1 cellular context compared by ENCODE assay signal in the genomic region with DNA sequence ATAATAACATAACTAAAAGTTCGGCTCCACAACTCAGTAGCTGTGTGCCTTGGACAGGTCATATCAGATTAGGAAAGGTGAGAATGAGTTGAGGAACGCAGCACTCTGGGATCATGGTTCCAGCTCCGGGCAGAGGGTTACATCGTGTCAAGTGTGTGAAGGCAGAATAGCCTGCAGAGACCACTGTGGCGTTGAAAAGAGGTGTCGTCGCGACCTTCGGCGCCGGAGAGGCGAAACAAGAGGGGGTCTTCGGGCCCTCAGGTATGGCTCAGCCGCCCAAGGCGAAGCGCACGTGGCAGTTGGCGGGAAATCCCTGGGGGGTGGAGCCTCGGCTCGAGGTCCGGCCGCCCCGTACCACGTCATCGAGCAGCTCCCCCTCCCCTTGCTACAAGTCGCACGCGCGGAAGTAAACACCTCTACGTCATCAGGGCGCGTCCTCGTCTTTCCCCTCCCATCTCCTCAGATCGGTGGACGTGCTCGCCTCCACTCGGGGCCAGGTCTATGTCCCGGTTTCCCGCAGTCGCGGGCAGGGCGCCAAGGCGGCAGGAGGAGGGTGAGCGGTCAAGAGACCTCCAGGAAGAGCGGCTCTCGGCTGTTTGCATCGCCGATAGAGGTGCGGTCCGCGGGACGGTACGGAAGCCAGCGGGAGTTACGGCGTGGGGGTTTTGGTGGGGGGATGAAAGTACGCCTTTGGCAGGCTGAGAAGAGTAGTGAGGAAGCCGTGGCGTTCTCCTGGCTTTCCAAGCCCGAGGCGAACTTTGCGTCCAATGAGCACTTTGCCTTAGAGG.
TF ChIP-seq lines count a peak whose summit lies in the region.

TSS of gene DHX40 (plus strand) at position 440 of the 788 bp plus-strand sequence. CDS start at position 502, 62 bp downstream.

TF ChIP-seq in HepG2, 621 proteins besides CTCF, POLR2A, EP300 and RAD21 (continued from another document and continues in another):
- peak; percentile 28 for TF ChIP-seq ZNF407 (CRISPR knock-in tag; IDR thresholded peaks at IDR 0.05; ENCODE audit: not compliant biosample characterization)
- peak; percentile 61; the same call in 1 of the 2 replicates for TF ChIP-seq ZNF580 (CRISPR knock-in tag; IDR thresholded peaks at IDR 0.05; ENCODE audit: borderline replicate concordance, low read depth)
- TF ChIP-seq ZNF121 (CRISPR knock-in tag; IDR thresholded peaks at IDR 0.05), result peak; percentile 43; the same call in 1 of the 2 replicates
- TF ChIP-seq ZNF780A (CRISPR knock-in tag; IDR thresholded peaks at IDR 0.05), result peak; percentile 92
- peak; percentile 94; the same call in 1 of the 2 replicates for TF ChIP-seq KDM5B (CRISPR knock-in tag; IDR thresholded peaks at IDR 0.05; ENCODE audit: borderline replicate concordance)
- peak; percentile 95 for TF ChIP-seq ZNF788 (CRISPR knock-in tag; IDR thresholded peaks at IDR 0.05; ENCODE audit: borderline replicate concordance)
- TF ChIP-seq, protein P1, sequence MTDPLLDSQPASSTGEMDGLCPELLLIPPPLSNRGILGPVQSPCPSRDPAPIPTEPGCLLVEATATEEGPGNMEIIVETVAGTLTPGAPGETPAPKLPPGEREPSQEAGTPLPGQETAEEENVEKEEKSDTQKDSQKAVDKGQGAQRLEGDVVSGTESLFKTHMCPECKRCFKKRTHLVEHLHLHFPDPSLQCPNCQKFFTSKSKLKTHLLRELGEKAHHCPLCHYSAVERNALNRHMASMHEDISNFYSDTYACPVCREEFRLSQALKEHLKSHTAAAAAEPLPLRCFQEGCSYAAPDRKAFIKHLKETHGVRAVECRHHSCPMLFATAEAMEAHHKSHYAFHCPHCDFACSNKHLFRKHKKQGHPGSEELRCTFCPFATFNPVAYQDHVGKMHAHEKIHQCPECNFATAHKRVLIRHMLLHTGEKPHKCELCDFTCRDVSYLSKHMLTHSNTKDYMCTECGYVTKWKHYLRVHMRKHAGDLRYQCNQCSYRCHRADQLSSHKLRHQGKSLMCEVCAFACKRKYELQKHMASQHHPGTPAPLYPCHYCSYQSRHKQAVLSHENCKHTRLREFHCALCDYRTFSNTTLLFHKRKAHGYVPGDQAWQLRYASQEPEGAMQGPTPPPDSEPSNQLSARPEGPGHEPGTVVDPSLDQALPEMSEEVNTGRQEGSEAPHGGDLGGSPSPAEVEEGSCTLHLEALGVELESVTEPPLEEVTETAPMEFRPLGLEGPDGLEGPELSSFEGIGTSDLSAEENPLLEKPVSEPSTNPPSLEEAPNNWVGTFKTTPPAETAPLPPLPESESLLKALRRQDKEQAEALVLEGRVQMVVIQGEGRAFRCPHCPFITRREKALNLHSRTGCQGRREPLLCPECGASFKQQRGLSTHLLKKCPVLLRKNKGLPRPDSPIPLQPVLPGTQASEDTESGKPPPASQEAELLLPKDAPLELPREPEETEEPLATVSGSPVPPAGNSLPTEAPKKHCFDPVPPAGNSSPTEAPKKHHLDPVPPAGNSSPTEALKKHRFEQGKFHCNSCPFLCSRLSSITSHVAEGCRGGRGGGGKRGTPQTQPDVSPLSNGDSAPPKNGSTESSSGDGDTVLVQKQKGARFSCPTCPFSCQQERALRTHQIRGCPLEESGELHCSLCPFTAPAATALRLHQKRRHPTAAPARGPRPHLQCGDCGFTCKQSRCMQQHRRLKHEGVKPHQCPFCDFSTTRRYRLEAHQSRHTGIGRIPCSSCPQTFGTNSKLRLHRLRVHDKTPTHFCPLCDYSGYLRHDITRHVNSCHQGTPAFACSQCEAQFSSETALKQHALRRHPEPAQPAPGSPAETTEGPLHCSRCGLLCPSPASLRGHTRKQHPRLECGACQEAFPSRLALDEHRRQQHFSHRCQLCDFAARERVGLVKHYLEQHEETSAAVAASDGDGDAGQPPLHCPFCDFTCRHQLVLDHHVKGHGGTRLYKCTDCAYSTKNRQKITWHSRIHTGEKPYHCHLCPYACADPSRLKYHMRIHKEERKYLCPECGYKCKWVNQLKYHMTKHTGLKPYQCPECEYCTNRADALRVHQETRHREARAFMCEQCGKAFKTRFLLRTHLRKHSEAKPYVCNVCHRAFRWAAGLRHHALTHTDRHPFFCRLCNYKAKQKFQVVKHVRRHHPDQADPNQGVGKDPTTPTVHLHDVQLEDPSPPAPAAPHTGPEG (CRISPR knock-in tag; IDR thresholded peaks at IDR 0.05), result peak; percentile 72
- TF ChIP-seq ZNF343 (CRISPR knock-in tag; IDR thresholded peaks at IDR 0.05), result peak; percentile 98
- TF ChIP-seq MEF2D (CRISPR knock-in tag; IDR thresholded peaks at IDR 0.05), result peak; percentile 92
- TF ChIP-seq ARID2 (CRISPR knock-in tag; IDR thresholded peaks at IDR 0.05; ENCODE audit: borderline replicate concordance), result peak; percentile 98
- no peak for TF ChIP-seq ZBTB3 (CRISPR knock-in tag; IDR thresholded peaks at IDR 0.05; ENCODE audit: borderline replicate concordance, low read depth)
- TF ChIP-seq ZNF614 (CRISPR knock-in tag; IDR thresholded peaks at IDR 0.05; ENCODE audit: borderline replicate concordance), result 0 out of 2 replicates have a peak, but pooled peaks have one; percentile 31
- TF ChIP-seq ZBTB33 (CRISPR knock-in tag; IDR thresholded peaks at IDR 0.05), result peak; percentile 95
- TF ChIP-seq, protein P2, sequence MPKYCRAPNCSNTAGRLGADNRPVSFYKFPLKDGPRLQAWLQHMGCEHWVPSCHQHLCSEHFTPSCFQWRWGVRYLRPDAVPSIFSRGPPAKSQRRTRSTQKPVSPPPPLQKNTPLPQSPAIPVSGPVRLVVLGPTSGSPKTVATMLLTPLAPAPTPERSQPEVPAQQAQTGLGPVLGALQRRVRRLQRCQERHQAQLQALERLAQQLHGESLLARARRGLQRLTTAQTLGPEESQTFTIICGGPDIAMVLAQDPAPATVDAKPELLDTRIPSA (CRISPR knock-in tag; IDR thresholded peaks at IDR 0.05; ENCODE audit: borderline replicate concordance), result peak; percentile 97
- TF ChIP-seq NFYB (CRISPR knock-in tag; IDR thresholded peaks at IDR 0.05), result no peak; the same call in 1 of the 2 replicates
- TF ChIP-seq FOXJ3 (CRISPR knock-in tag; IDR thresholded peaks at IDR 0.05; ENCODE audit: borderline replicate concordance), result peak; percentile 74
- no peak for TF ChIP-seq ATRX (CRISPR knock-in tag; IDR thresholded peaks at IDR 0.05; ENCODE audit: borderline replicate concordance)
- TF ChIP-seq ZNF773 (CRISPR knock-in tag; IDR thresholded peaks at IDR 0.05; ENCODE audit: borderline replicate concordance), result peak; percentile 40; the same call in 1 of the 2 replicates
- peak; percentile 92 for TF ChIP-seq ZNF841 (CRISPR knock-in tag; IDR thresholded peaks at IDR 0.05; ENCODE audit: borderline replicate concordance)
- TF ChIP-seq RFX5 (IDR thresholded peaks at IDR 0.05; ENCODE audit: low read depth, low read length), result peak; percentile 34; the same call in 1 of the 2 replicates
- no peak for TF ChIP-seq ZNF317 (CRISPR knock-in tag; IDR thresholded peaks at IDR 0.05)
- TF ChIP-seq HNRNPK (IDR thresholded peaks at IDR 0.05; ENCODE audit: low read depth, low read length, poor library complexity, severe bottlenecking), result no peak
- peak; percentile 85 for TF ChIP-seq ELF4 (CRISPR knock-in tag; IDR thresholded peaks at IDR 0.05; ENCODE audit: borderline replicate concordance)
- peak; percentile 96 for TF ChIP-seq REPIN1 (CRISPR knock-in tag; IDR thresholded peaks at IDR 0.05; ENCODE audit: borderline replicate concordance, low read depth)
- 0 out of 2 replicates have a peak, but pooled peaks have one; percentile 19 for TF ChIP-seq KDM1A (CRISPR knock-in tag; IDR thresholded peaks at IDR 0.05)
- peak; percentile 95 for TF ChIP-seq GABPB1 (CRISPR knock-in tag; IDR thresholded peaks at IDR 0.05)
- peak; percentile 50 for TF ChIP-seq ATF7 (IDR thresholded peaks at IDR 0.05)
- peak; percentile 49; the same call in 1 of the 2 replicates for TF ChIP-seq ATF7 (CRISPR knock-in tag; IDR thresholded peaks at IDR 0.05)
- peak; percentile 94 for TF ChIP-seq ARHGAP35 (CRISPR knock-in tag; IDR thresholded peaks at IDR 0.05; ENCODE audit: borderline replicate concordance)
- TF ChIP-seq RFXAP (CRISPR knock-in tag; IDR thresholded peaks at IDR 0.05; ENCODE audit: borderline replicate concordance), result peak; percentile 85; the same call in 1 of the 2 replicates
- no peak for TF ChIP-seq ZNF136 (CRISPR knock-in tag; IDR thresholded peaks at IDR 0.05; ENCODE audit: low read depth)
- TF ChIP-seq SP1 (IDR thresholded peaks at IDR 0.05), result no peak
- TF ChIP-seq SP1 (CRISPR knock-in tag; IDR thresholded peaks at IDR 0.05), result peak; percentile 98
- no peak for TF ChIP-seq YY1 (IDR thresholded peaks at IDR 0.05; ENCODE audit: insufficient read depth, insufficient replicate concordance, low read depth, low read length)
- TF ChIP-seq IRF1 (CRISPR knock-in tag; IDR thresholded peaks at IDR 0.05; ENCODE audit: low read depth), result no peak
